8 cellular contexts compared by ENCODE assay signal in the genomic region with DNA sequence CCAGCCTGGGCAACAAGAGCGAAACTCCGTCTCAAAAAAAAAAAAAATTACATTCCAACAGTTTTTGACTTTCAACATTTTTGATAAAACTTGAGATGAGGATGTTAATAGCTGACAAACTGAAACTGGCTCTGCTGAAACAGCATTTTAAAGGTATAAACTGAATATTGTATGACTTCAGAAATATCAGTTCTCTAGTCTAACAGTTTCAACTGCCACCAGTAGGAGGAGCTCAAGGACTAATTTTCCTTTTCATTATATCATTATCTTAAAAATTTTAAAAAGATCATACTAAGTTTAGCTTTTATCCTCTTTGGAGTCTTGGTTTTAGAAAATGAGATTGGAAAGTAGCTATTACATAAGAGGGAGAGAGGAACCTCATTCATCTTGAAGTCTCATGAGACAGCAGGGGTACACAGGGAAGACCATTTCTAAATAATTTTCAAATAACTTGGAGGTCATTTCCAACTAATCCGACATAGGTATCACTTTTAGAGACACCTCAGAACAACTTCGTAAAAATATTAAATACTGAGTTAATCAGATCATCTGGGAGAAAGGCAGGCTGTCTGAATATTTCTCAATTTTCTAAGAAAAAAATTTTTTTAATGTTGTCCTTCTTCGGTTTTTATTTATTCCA. TPM values are rescaled to one million over a fixed set of nuclear protein-coding genes. Genes with fewer than 3 reads are reported as not detected.
A peak's percentile ranks its signal among the peaks of the same experiment; 100 is the strongest.
DNase-seq lines count a peak whose midpoint lies in the region; ATAC-seq and TF ChIP-seq lines count a peak whose summit lies in the region.

No MANE protein-coding gene starts in this region.

- H3K9me3 ChIP-seq in WERI-Rb-1 (ENCODE audit: severe bottlenecking) (no peaks in the 10 kb centered on the region), esophagus squamous epithelium (no peaks in the 10 kb centered on the region)

- ATAC-seq in GM21423 (IDR thresholded peaks at IDR 0.05; ENCODE audit: unreplicated experiment) = no peak

- intact Hi-C loops in esophagus squamous epithelium (cut with DNase I) = no loop called here

- H3K36me3 ChIP-seq in WERI-Rb-1 (no peaks in the 10 kb centered on the region; the same call in none of the 2 replicates), esophagus squamous epithelium (peaks cover 0 to 74% (median 0%) of the 10 kb centered on the region in 3 donors)

- no peak overlapping the region for H3K27ac ChIP-seq in 22Rv1
- no peak overlapping the region for H3K27ac ChIP-seq in WERI-Rb-1
- no peak overlapping the region for H3K27ac ChIP-seq in esophagus squamous epithelium

- WGBS in esophagus squamous epithelium, 2 donors = 78 to 83% methylated on average over 5 of the region's 5 CpGs

- H3K4me3 ChIP-seq in NB4 (ENCODE audit: low read depth, low read length) (no peak overlapping the region), WERI-Rb-1 (ENCODE audit: low read depth, low read length) (no peak overlapping the region), esophagus squamous epithelium (no peak overlapping the region)

- no peak for TF ChIP-seq POLR2A in NB4 (IDR thresholded peaks at IDR 0.05; ENCODE audit: extremely low read depth, insufficient read length)
- TF ChIP-seq POLR2A in esophagus squamous epithelium (IDR thresholded peaks at IDR 0.05) = no peak

- DNase-seq in DMS114 treated with DMSO at 0.1 percent for 48 hours (lab: John Stamatoyannopoulos, UW; ENCODE audit: unreplicated experiment) = peak; percentile 12
- peak; percentile 71 for DNase-seq in NB4 (ENCODE audit: low read depth)
- no peak for DNase-seq in WERI-Rb-1
- DNase-seq in esophagus squamous epithelium (lab: John Stamatoyannopoulos, UW) = no peak
- DNase-seq in pons (ENCODE audit: low spot score) = peak; percentile 49
- no peak for DNase-seq in GM19238 (ENCODE audit: insufficient read length, low spot score)

- H3K4me1 ChIP-seq in esophagus squamous epithelium = no peaks in the 10 kb centered on the region

- no peaks in the 10 kb centered on the region for H3K27me3 ChIP-seq in WERI-Rb-1 (ENCODE audit: insufficient read depth, low read depth, severe bottlenecking)
- no peaks in the 10 kb centered on the region for H3K27me3 ChIP-seq in esophagus squamous epithelium

- TF ChIP-seq CTCF in 22Rv1 (IDR thresholded peaks at IDR 0.05) (peak; percentile 65), NB4 (IDR thresholded peaks at IDR 0.05; ENCODE audit: low read depth, low read length) (peak; percentile 52), WERI-Rb-1 (IDR thresholded peaks at IDR 0.05; ENCODE audit: low read depth, low read length) (0 out of 2 replicates have a peak, but pooled peaks have one; percentile 10), esophagus squamous epithelium (IDR thresholded peaks at IDR 0.05) (peak; percentile 53 to 80 (median 72))

RNA-seq across cellular contexts. Expression of a gene that starts 37.6 kb away (rescaled TPM):
- 10 to 100 TPM in 3 of 4 donors, 1 to 10 TPM in 1; 9.0 to 25.5 (median 16.6) TPM for total RNA-seq in esophagus squamous epithelium

Comparison
In these comparisons a context has a peak if more than half of its experiments do, and no peak if none do; other contexts are left out.
1. CTCF ChIP-seq: peak in every context shown above with its lines; median percentile 72 in esophagus squamous epithelium; 65 in 22Rv1; 52 in NB4; 10 in WERI-Rb-1.
2. DNase-seq: peak in DMS114 treated with DMSO at 0.1 percent for 48 hours (single experiment), NB4 (single experiment) and pons (single experiment); none in WERI-Rb-1 (single experiment), esophagus squamous epithelium (single experiment) and GM19238 (single experiment).